15 cellular contexts compared by ENCODE assay signal in the genomic region with DNA sequence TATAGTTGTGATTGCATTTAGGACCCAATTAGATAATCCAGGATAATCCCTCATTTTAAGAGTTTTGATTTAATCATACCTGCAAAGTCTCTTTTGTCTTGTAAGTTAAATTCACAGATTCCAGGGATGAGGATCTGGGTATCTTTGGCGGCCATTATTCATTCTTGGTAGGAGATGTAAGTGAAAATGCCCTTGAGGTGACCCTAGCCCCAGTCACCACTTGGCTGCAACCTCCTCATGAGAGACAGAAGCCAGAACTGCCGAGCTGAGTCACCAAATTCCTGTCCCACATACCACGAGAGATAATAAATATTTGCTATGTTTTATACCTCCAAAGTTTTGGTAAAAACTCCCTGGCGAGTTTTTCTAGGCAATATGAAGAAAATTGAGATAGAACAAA.
DNase-seq lines count a peak whose midpoint lies in the region; TF ChIP-seq lines count a peak whose summit lies in the region.
"Had no signal": no experiment of that assay in that cellular context is flagged by ENCODE, and none has a peak within 500 bp of the region (broad histone marks: within the 10 kb centered on the region; RNA-seq: fewer than 3 reads in every experiment).

No MANE protein-coding gene starts in this region.

- intact Hi-C loops in Calu3 (cut with micrococcal nuclease; ENCODE audit: unreplicated experiment): no loop called here

- no peak overlapping the region for H3K27ac Mint-ChIP-seq in Calu3 (ENCODE audit: unreplicated experiment)
- H3K27ac Mint-ChIP-seq: activated CD8-positive, alpha-beta memory T cell treated with anti-CD3 and anti-CD28 coated beads, Interleukin-2, amount 10 ng/mL, durations not matched to agents 7 days and 5 days; nephron progenitor cell had no signal

- no peak for TF ChIP-seq CTCF in Calu3 (IDR thresholded peaks at IDR 0.05; ENCODE audit: unreplicated experiment)

- H3K4me3 Mint-ChIP-seq in Calu3 (ENCODE audit: low read depth, unreplicated experiment): no peak overlapping the region
- H3K4me3 Mint-ChIP-seq: activated CD8-positive, alpha-beta memory T cell treated with anti-CD3 and anti-CD28 coated beads, Interleukin-2, amount 10 ng/mL, durations not matched to agents 7 days and 5 days; nephron progenitor cell had no signal

- CTCF ChIA-PET in Calu3 (lab: Charles Lee): interaction anchor here (0.5 kb wide), 1 partner anchor 734 kb away, joined by 3 read pairs; the partner anchor contains the start of gene NBEA

- DNase-seq in Calu3 (peak; percentile 13), NCI-H82 treated with DMSO at 0.1 percent for 48 hours (lab: John Stamatoyannopoulos, UW; ENCODE audit: unreplicated experiment) (peak; percentile 50), fibroblast of gingiva (ENCODE audit: low read depth) (peak; percentile 49), non-pigmented ciliary epithelial cell (ENCODE audit: low read depth) (peak; percentile 82), NCI-H146 (lab: John Stamatoyannopoulos, UW) (no peak), nucleus accumbens (lab: John Stamatoyannopoulos, UW) (no peak)
- no peak for DNase-seq in activated CD8-positive, alpha-beta memory T cell treated with anti-CD3 and anti-CD28 coated beads, Interleukin-2, amount 50 U/mL, for 4 hours
- no peak for DNase-seq in stimulated activated CD4-positive, alpha-beta T cell treated with anti-CD3 and anti-CD28 coated beads, Interleukin-4, amount 100 ng/mL, for 4 hours
- DNase-seq: activated CD8-positive, alpha-beta memory T cell treated with anti-CD3 and anti-CD28 coated beads, Interleukin-2, amount 10 ng/mL, durations not matched to agents 7 days and 5 days; head of caudate nucleus; nephron progenitor cell; NK-92 treated with Interleukin-12 subunit alpha and Interleukin-12 subunit beta, amount 100 ng/mL, for 24 hours; T-helper 9 cell; tibial artery had no signal

- no peaks in the 10 kb centered on the region for H3K9me3 Mint-ChIP-seq in Calu3 (ENCODE audit: low read depth, unreplicated experiment)

- BruUV-seq in Calu3 (replicated peaks; lab: Mats Ljungman, UMichigan): no TSS peak

- H3K36me3 Mint-ChIP-seq in Calu3 (ENCODE audit: insufficient read depth, unreplicated experiment): no peaks in the 10 kb centered on the region
- H3K36me3 Mint-ChIP-seq: activated CD8-positive, alpha-beta memory T cell treated with anti-CD3 and anti-CD28 coated beads, Interleukin-2, amount 10 ng/mL, durations not matched to agents 7 days and 5 days; brain had no signal

- H3K4me1 Mint-ChIP-seq in Calu3 (ENCODE audit: low read depth, unreplicated experiment): peaks cover 14% of the 10 kb centered on the region
- H3K4me1 Mint-ChIP-seq: activated CD8-positive, alpha-beta memory T cell treated with anti-CD3 and anti-CD28 coated beads, Interleukin-2, amount 10 ng/mL, durations not matched to agents 7 days and 5 days; nephron progenitor cell had no signal

- no peaks in the 10 kb centered on the region for H3K27me3 Mint-ChIP-seq in Calu3 (ENCODE audit: unreplicated experiment)
- H3K27me3 Mint-ChIP-seq: activated CD8-positive, alpha-beta memory T cell treated with anti-CD3 and anti-CD28 coated beads, Interleukin-2, amount 10 ng/mL, durations not matched to agents 7 days and 5 days had no signal

Comparison
In these comparisons a context has a peak if more than half of its experiments do, and no peak if none do; other contexts are left out.
1. DNase-seq: peak in Calu3 (single experiment), NCI-H82 treated with DMSO at 0.1 percent for 48 hours (single experiment), fibroblast of gingiva (single experiment) and non-pigmented ciliary epithelial cell (single experiment); none in NCI-H146 (single experiment), activated CD8-positive, alpha-beta memory T cell treated with anti-CD3 and anti-CD28 coated beads, Interleukin-2, amount 50 U/mL, for 4 hours (single experiment), nucleus accumbens (0 of 56) and stimulated activated CD4-positive, alpha-beta T cell treated with anti-CD3 and anti-CD28 coated beads, Interleukin-4, amount 100 ng/mL, for 4 hours (0 of 2).